In the genomic region with DNA sequence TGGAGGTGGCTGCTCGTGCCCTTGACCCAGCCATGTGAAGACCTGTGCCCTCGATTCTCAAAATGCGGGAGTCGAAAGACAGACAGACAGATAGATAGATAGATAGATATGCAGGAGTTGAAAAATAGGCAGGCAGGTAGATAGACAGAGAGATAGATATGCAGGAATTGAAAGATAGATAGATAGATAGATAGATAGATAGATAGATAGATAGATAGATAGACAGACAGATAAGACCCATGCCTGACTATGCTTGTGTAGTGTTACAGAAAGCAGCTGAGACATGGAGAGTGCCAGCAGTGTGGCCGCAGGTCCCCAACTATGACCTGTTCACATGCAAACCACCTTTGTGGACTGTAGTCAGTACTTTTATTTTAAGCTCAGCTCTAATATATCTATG, we compare ENCODE assay signal across 26 cellular contexts. TPM values are rescaled to one million over a fixed set of nuclear protein-coding genes. Genes with fewer than 3 reads are reported as not detected.
DNase-seq lines count a peak whose midpoint lies in the region; ATAC-seq, FAIRE-seq and TF ChIP-seq lines count a peak whose summit lies in the region.
"Had no signal": no experiment of that assay in that cellular context is flagged by ENCODE, and none has a peak within 500 bp of the region (broad histone marks: within the 10 kb centered on the region; RNA-seq: fewer than 3 reads in every experiment).

No MANE protein-coding gene starts in this region.

- no peaks in the 10 kb centered on the region for H3K4me1 Mint-ChIP-seq in neural crest cell

- WGBS in right cardiac atrium = 95% methylated on average over 5 of the region's 5 CpGs

- no peaks in the 10 kb centered on the region for H3K9me3 Mint-ChIP-seq in neural crest cell
- H3K9me3 Mint-ChIP-seq: CD4-positive, alpha-beta memory T cell; CD8-positive, alpha-beta memory T cell had no signal

- H3K4me3 Mint-ChIP-seq in neural crest cell = no peak overlapping the region
- H3K4me3 Mint-ChIP-seq: CD14-positive monocyte; CD4-positive, alpha-beta memory T cell; CD4-positive, CD25-positive, alpha-beta regulatory T cell; CD8-positive, alpha-beta memory T cell had no signal

- no peak for TF ChIP-seq CTCF in neural crest cell (conservative IDR thresholded peaks at IDR 0.05)

- no peaks in the 10 kb centered on the region for H3K36me3 Mint-ChIP-seq in neural crest cell (ENCODE audit: low read depth)

- ATAC-seq in right cardiac atrium = no peak
- ATAC-seq: GM12878 had no signal

- intact Hi-C loops in right cardiac atrium (cut with DNase I) (no loop called here), cardiac septum (cut with DNase I) (loop anchor here (10.0 kb wide), 1 partner anchor 509 kb away; no protein-coding TSS in a partner anchor)

- FAIRE-seq in GM19239 (lab: Jason Lieb, UNC) = no peak
- FAIRE-seq: A204.1, GM12878, GM12892, GM18507 had no signal

- H3K27me3 Mint-ChIP-seq in neural crest cell (ENCODE audit: low read depth) = no peaks in the 10 kb centered on the region
- H3K27me3 Mint-ChIP-seq: CD4-positive, alpha-beta memory T cell; CD4-positive, CD25-positive, alpha-beta regulatory T cell; CD8-positive, alpha-beta memory T cell had no signal

- no peaks in the 10 kb centered on the region for H3K9me3 ChIP-seq in right cardiac atrium (ENCODE audit: control insufficient read depth, low read length)
- H3K9me3 ChIP-seq: BE2C, BLaER1 had no signal

- H3K4me3 ChIP-seq in right cardiac atrium (ENCODE audit: low read length) = no peak overlapping the region
- H3K4me3 ChIP-seq: BLaER1, GM12878 had no signal

- H3K27ac Mint-ChIP-seq in neural crest cell (ENCODE audit: unreplicated experiment) = peak overlapping the region; percentile 13
- H3K27ac Mint-ChIP-seq: CD14-positive monocyte had no signal

- H3K27me3 ChIP-seq in right cardiac atrium (ENCODE audit: control insufficient read depth, insufficient read depth) = no peaks in the 10 kb centered on the region
- H3K27me3 ChIP-seq: BE2C, BLaER1 had no signal

- peak overlapping the region; percentile 5 for H3K27ac ChIP-seq in right cardiac atrium (ENCODE audit: low read length)
- H3K27ac ChIP-seq: BLaER1 had no signal

- H3K4me1 ChIP-seq in right cardiac atrium (ENCODE audit: control insufficient read depth, insufficient read depth, low read length) = peaks cover 9% of the 10 kb centered on the region
- H3K4me1 ChIP-seq: BE2C had no signal

- DNase-seq in right cardiac atrium (no peak), cardiac septum (ENCODE audit: low spot score) (no peak), neural crest cell (ENCODE audit: low read depth, low spot score) (no peak), GM19239 (ENCODE audit: insufficient read length, low spot score) (no peak), NCI-H146 treated with DMSO at 0.1 percent for 48 hours (lab: John Stamatoyannopoulos, UW; ENCODE audit: unreplicated experiment) (no peak)
- DNase-seq: 8988T; ACHN; BE2C; C1 segment of cervical spinal cord; CD4-positive, alpha-beta memory T cell; CD4-positive, CD25-positive, alpha-beta regulatory T cell; CD8-positive, alpha-beta memory T cell; COR-L47; DMS 273 treated with DMSO at 0.1 percent for 48 hours; DMS153; DMS53; DMS79; DND-41; EL; GDM1 had no signal

RNA-seq across cellular contexts. Expression of a gene that starts 17.2 kb away (rescaled TPM):
- total RNA-seq in right cardiac atrium (100 to 1,000 TPM; 292 to 364 (median 321) TPM), cardiac septum (161 TPM), neural crest cell (6.0 and 7.7 TPM in 2 replicates)
- 139 TPM for polyA plus RNA-seq in right cardiac atrium

Comparison
In these comparisons a context has a peak if more than half of its experiments do, and no peak if none do; other contexts are left out.
1. RNA of a gene that starts 17.2 kb away (total RNA-seq): 292 to 364 TPM in right cardiac atrium and 161 TPM in cardiac septum (single experiment); 6.0 to 7.7 TPM in neural crest cell; every median in the first group is over 10 times any median in the second.